Comparison of ENCODE assay signal across 7 cellular contexts in genomic region chr6:73523434-73524123, GRCh38. TPM values are rescaled to one million over a fixed set of nuclear protein-coding genes. Genes with fewer than 3 reads are reported as not detected.
DNase-seq lines count a peak whose midpoint lies in the region; ATAC-seq and TF ChIP-seq lines count a peak whose summit lies in the region.

No MANE protein-coding gene starts in this region.

- no peaks in the 10 kb centered on the region for H3K27me3 Mint-ChIP-seq in natural killer cell treated with Interleukin-12 subunit alpha and Interleukin-12 subunit beta and Interleukin-15 and Interleukin-18, amount 100 ng/mL, for 72 hours
- H3K27me3 Mint-ChIP-seq in stimulated activated naive CD8-positive, alpha-beta T cell treated with anti-CD3 and anti-CD28 coated beads, Interleukin-15, amount 100 ng/mL, for 72 hours: no peaks in the 10 kb centered on the region

- TF ChIP-seq POLR2A in esophagus squamous epithelium (IDR thresholded peaks at IDR 0.05): peak in 2 of 4 donors; percentile 56 to 78

- H3K4me1 ChIP-seq in esophagus squamous epithelium: peaks cover 12 to 36% (median 27%) of the 10 kb centered on the region in 3 donors

- peak overlapping the region; percentile 97 to 100 (median 100) for H3K27ac ChIP-seq in esophagus squamous epithelium

- H3K4me1 Mint-ChIP-seq in natural killer cell treated with Interleukin-12 subunit alpha and Interleukin-12 subunit beta and Interleukin-15 and Interleukin-18, amount 100 ng/mL, for 72 hours (ENCODE audit: low read depth in 2 of 2): peaks cover 29 to 33% of the 10 kb centered on the region in 2 donors
- H3K4me1 Mint-ChIP-seq in stimulated activated naive CD8-positive, alpha-beta T cell treated with anti-CD3 and anti-CD28 coated beads, Interleukin-15, amount 100 ng/mL, for 72 hours: peaks cover 32% of the 10 kb centered on the region

- peaks cover 24% of the 10 kb centered on the region for H3K36me3 Mint-ChIP-seq in natural killer cell treated with Interleukin-12 subunit alpha and Interleukin-12 subunit beta and Interleukin-15 and Interleukin-18, amount 100 ng/mL, for 72 hours

- H3K27ac Mint-ChIP-seq in natural killer cell treated with Interleukin-12 subunit alpha and Interleukin-12 subunit beta and Interleukin-15 and Interleukin-18, amount 100 ng/mL, for 72 hours: peak overlapping the region; percentile 98 to 99
- peak overlapping the region; percentile 97 to 98 for H3K27ac Mint-ChIP-seq in stimulated activated naive CD8-positive, alpha-beta T cell treated with anti-CD3 and anti-CD28 coated beads, Interleukin-15, amount 100 ng/mL, for 72 hours

- ATAC-seq in GM18508 (IDR thresholded peaks at IDR 0.05; ENCODE audit: insufficient read depth, unreplicated experiment): peak; percentile 29
- peak; percentile 45 for ATAC-seq in HG02870 (IDR thresholded peaks at IDR 0.05; ENCODE audit: unreplicated experiment)
- ATAC-seq in natural killer cell treated with Interleukin-12 subunit alpha and Interleukin-12 subunit beta and Interleukin-15 and Interleukin-18, amount 100 ng/mL, for 72 hours: peak; percentile 21 to 46
- ATAC-seq in stimulated activated naive CD8-positive, alpha-beta T cell treated with anti-CD3 and anti-CD28 coated beads, Interleukin-15, amount 100 ng/mL, for 72 hours: peak; percentile 61

- peak overlapping the region; percentile 62 to 92 (median 70) for H3K4me3 ChIP-seq in esophagus squamous epithelium

- DNase-seq in NCI-H510A treated with DMSO at 0.1 percent for 48 hours (lab: John Stamatoyannopoulos, UW): peak; percentile 44
- DNase-seq in activated CD8-positive, alpha-beta memory T cell treated with anti-CD3 and anti-CD28 coated beads, Interleukin-2, amount 50 U/mL, for 48 hours: peak; percentile 89
- DNase-seq in esophagus squamous epithelium (lab: John Stamatoyannopoulos, UW): peak; percentile 40
- DNase-seq in natural killer cell treated with Interleukin-12 subunit alpha and Interleukin-12 subunit beta and Interleukin-15 and Interleukin-18, amount 100 ng/mL, for 72 hours (ENCODE audit: low spot score): peak; percentile 86
- peak; percentile 76 to 85 for DNase-seq in stimulated activated naive CD8-positive, alpha-beta T cell treated with anti-CD3 and anti-CD28 coated beads, Interleukin-15, amount 100 ng/mL, for 72 hours

- intact Hi-C loops in esophagus squamous epithelium (cut with DNase I): loop anchor here (10.0 kb wide), 2 partner anchors 61 to 91 kb away; no protein-coding TSS in a partner anchor

- peaks cover 4 to 17% (median 14%) of the 10 kb centered on the region in 3 donors for H3K36me3 ChIP-seq in esophagus squamous epithelium

- no peaks in the 10 kb centered on the region for H3K9me3 Mint-ChIP-seq in natural killer cell treated with Interleukin-12 subunit alpha and Interleukin-12 subunit beta and Interleukin-15 and Interleukin-18, amount 100 ng/mL, for 72 hours
- no peaks in the 10 kb centered on the region for H3K9me3 Mint-ChIP-seq in stimulated activated naive CD8-positive, alpha-beta T cell treated with anti-CD3 and anti-CD28 coated beads, Interleukin-15, amount 100 ng/mL, for 72 hours

- no peaks in the 10 kb centered on the region for H3K9me3 ChIP-seq in esophagus squamous epithelium

- peak overlapping the region; percentile 90 for H3K4me3 Mint-ChIP-seq in natural killer cell treated with Interleukin-12 subunit alpha and Interleukin-12 subunit beta and Interleukin-15 and Interleukin-18, amount 100 ng/mL, for 72 hours
- peak overlapping the region; percentile 88 to 89 for H3K4me3 Mint-ChIP-seq in stimulated activated naive CD8-positive, alpha-beta T cell treated with anti-CD3 and anti-CD28 coated beads, Interleukin-15, amount 100 ng/mL, for 72 hours

- 3 to 8% methylated on average over 27 to 44 of the region's 50 CpGs for WGBS in esophagus squamous epithelium, 2 donors

- no peaks in the 10 kb centered on the region for H3K27me3 ChIP-seq in esophagus squamous epithelium

- TF ChIP-seq CTCF in esophagus squamous epithelium (IDR thresholded peaks at IDR 0.05): peak in 2 of 6 experiments; percentile 8 to 19

RNA-seq across cellular contexts. Expression of gene EEF1A1, which starts 2.7 kb away (rescaled TPM):
- total RNA-seq in esophagus squamous epithelium: over 10,000 TPM in 1 of 4 donors, 1,000 to 10,000 TPM in 3; 4,136 to 11,610 (median 7,059) TPM
- total RNA-seq in natural killer cell treated with Interleukin-12 subunit alpha and Interleukin-12 subunit beta and Interleukin-15 and Interleukin-18, amount 100 ng/mL, for 72 hours: 1,000 to 10,000 TPM; 4,705 to 6,056 TPM

Comparison
In these comparisons a context has a peak if more than half of its experiments do, and no peak if none do; other contexts are left out.
1. Peak in every context shown above with its lines: DNase-seq, ATAC-seq, H3K4me3 ChIP-seq and H3K27ac ChIP-seq.